Comparison of ENCODE assay signal across 2 cellular contexts in the genomic region with DNA sequence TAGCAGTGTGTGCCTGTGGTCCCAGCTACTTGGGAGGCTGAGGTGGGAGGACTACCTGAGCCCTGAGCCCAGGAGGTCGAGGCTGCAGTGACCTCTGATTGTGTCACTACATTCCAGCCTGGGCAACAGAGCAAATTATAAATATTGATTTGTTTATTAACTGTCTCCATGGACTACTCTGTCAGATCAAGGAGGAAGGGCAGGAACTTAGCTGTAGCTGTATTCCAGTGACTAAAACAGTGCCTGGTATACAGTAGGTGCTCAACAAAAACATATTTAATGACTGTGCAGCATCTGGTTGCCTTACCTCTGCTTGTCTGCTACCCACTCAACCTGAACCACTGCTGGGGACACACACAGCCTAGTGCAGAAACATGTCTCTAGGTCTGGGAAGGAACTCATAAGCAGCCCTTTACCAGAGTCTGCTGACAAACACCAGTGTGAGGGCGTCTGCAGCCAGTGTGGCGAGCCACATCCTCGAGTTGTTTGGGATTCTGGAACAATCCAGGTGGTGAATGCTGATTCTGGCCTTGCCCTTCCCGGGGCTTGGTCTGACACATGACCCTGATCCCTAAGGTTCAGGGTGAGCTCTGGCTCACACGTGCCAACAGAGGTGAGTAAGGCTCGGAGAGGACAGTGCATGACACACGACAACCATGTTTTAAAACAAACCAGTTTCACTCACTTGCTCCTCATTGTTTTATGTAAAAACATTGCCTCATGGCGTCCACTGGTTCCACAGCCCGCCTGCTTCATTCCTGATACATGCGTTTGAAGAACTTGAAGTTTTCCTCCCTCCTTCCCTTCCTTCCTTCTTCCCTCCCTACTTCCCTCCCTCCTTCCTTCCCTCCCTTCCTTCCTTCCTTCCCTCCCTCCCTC.
TF ChIP-seq lines count a peak whose summit lies in the region.

No MANE protein-coding gene starts in this region.

TF ChIP-seq in WTC11, 78 proteins besides CTCF, POLR2A, EP300 and RAD21 (continued from another document):
- TF ChIP-seq, protein P1, sequence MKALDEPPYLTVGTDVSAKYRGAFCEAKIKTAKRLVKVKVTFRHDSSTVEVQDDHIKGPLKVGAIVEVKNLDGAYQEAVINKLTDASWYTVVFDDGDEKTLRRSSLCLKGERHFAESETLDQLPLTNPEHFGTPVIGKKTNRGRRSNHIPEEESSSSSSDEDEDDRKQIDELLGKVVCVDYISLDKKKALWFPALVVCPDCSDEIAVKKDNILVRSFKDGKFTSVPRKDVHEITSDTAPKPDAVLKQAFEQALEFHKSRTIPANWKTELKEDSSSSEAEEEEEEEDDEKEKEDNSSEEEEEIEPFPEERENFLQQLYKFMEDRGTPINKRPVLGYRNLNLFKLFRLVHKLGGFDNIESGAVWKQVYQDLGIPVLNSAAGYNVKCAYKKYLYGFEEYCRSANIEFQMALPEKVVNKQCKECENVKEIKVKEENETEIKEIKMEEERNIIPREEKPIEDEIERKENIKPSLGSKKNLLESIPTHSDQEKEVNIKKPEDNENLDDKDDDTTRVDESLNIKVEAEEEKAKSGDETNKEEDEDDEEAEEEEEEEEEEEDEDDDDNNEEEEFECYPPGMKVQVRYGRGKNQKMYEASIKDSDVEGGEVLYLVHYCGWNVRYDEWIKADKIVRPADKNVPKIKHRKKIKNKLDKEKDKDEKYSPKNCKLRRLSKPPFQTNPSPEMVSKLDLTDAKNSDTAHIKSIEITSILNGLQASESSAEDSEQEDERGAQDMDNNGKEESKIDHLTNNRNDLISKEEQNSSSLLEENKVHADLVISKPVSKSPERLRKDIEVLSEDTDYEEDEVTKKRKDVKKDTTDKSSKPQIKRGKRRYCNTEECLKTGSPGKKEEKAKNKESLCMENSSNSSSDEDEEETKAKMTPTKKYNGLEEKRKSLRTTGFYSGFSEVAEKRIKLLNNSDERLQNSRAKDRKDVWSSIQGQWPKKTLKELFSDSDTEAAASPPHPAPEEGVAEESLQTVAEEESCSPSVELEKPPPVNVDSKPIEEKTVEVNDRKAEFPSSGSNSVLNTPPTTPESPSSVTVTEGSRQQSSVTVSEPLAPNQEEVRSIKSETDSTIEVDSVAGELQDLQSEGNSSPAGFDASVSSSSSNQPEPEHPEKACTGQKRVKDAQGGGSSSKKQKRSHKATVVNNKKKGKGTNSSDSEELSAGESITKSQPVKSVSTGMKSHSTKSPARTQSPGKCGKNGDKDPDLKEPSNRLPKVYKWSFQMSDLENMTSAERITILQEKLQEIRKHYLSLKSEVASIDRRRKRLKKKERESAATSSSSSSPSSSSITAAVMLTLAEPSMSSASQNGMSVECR (CRISPR knock-in tag; IDR thresholded peaks at IDR 0.05; ENCODE audit: borderline replicate concordance), result no peak
- TF ChIP-seq ETV6 (CRISPR knock-in tag; IDR thresholded peaks at IDR 0.05) (peak; percentile 61; the same call in 1 of the 2 replicates), RELA (CRISPR knock-in tag; IDR thresholded peaks at IDR 0.05; ENCODE audit: borderline replicate concordance) (no peak), MXD4 (CRISPR knock-in tag; IDR thresholded peaks at IDR 0.05; ENCODE audit: borderline replicate concordance) (no peak)
- TF ChIP-seq, protein P2, sequence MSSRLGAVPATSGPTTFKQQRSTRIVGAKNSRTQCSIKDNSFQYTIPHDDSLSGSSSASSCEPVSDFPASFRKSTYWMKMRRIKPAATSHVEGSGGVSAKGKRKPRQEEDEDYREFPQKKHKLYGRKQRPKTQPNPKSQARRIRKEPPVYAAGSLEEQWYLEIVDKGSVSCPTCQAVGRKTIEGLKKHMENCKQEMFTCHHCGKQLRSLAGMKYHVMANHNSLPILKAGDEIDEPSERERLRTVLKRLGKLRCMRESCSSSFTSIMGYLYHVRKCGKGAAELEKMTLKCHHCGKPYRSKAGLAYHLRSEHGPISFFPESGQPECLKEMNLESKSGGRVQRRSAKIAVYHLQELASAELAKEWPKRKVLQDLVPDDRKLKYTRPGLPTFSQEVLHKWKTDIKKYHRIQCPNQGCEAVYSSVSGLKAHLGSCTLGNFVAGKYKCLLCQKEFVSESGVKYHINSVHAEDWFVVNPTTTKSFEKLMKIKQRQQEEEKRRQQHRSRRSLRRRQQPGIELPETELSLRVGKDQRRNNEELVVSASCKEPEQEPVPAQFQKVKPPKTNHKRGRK (CRISPR knock-in tag; IDR thresholded peaks at IDR 0.05; ENCODE audit: borderline replicate concordance), result 0 out of 2 replicates have a peak, but pooled peaks have one; percentile 46

TF ChIP-seq in liver, 16 proteins besides CTCF, POLR2A, EP300 and RAD21 (continued from another document):
- TF ChIP-seq, protein P3, sequence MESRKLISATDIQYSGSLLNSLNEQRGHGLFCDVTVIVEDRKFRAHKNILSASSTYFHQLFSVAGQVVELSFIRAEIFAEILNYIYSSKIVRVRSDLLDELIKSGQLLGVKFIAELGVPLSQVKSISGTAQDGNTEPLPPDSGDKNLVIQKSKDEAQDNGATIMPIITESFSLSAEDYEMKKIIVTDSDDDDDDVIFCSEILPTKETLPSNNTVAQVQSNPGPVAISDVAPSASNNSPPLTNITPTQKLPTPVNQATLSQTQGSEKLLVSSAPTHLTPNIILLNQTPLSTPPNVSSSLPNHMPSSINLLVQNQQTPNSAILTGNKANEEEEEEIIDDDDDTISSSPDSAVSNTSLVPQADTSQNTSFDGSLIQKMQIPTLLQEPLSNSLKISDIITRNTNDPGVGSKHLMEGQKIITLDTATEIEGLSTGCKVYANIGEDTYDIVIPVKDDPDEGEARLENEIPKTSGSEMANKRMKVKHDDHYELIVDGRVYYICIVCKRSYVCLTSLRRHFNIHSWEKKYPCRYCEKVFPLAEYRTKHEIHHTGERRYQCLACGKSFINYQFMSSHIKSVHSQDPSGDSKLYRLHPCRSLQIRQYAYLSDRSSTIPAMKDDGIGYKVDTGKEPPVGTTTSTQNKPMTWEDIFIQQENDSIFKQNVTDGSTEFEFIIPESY (IDR thresholded peaks at IDR 0.05), result no peak
- TF ChIP-seq RXRA (IDR thresholded peaks at IDR 0.05) (peak; percentile 64 to 74), EGR1 (IDR thresholded peaks at IDR 0.05; ENCODE audit: low read depth in 2 of 2) (no peak), FOXA2 (IDR thresholded peaks at IDR 0.05) (no peak), YY1 (IDR thresholded peaks at IDR 0.05) (peak; percentile 83), NR2F2 (IDR thresholded peaks at IDR 0.05) (peak; percentile 58), TAF1 (conservative IDR thresholded peaks at IDR 0.05) (no peak)
TF ChIP-seq in liver: peak in this region for 8.
